Comparison of ENCODE assay signal across 24 cellular contexts in genomic region chrX:126967225-126967624, GRCh38.
"Had no signal": no experiment of that assay in that cellular context is flagged by ENCODE, and none has a peak within 500 bp of the region (broad histone marks: within the 10 kb centered on the region; RNA-seq: fewer than 3 reads in every experiment).

No MANE protein-coding gene starts in this region.

- H3K79me2 ChIP-seq: hepatocyte had no signal

- ATAC-seq: foreskin keratinocyte; gastroesophageal sphincter; heart left ventricle; left cardiac atrium; left lung; left ventricle myocardium superior; naive thymus-derived CD4-positive, alpha-beta T cell had no signal

- H3K27ac Mint-ChIP-seq: immature natural killer cell; memory B cell; naive thymus-derived CD4-positive, alpha-beta T cell had no signal

- H3K36me3 ChIP-seq: esophagus muscularis mucosa, gastroesophageal sphincter, heart left ventricle, left lung had no signal

- H3K27ac ChIP-seq: coronary artery, dorsolateral prefrontal cortex, esophagus muscularis mucosa, foreskin keratinocyte, gastroesophageal sphincter, heart left ventricle, hepatocyte, left lung had no signal

- H3K9me3 ChIP-seq: left lung had no signal

- H2AFZ ChIP-seq: hepatocyte had no signal

- H3K27me3 Mint-ChIP-seq: memory B cell; naive thymus-derived CD4-positive, alpha-beta T cell had no signal

- H3K4me1 Mint-ChIP-seq: immature natural killer cell; memory B cell; naive thymus-derived CD4-positive, alpha-beta T cell had no signal

- H3K4me3 ChIP-seq: coronary artery, dorsolateral prefrontal cortex, esophagus muscularis mucosa, gastroesophageal sphincter, heart left ventricle, hepatocyte, left lung, lung had no signal

- H3K4me1 ChIP-seq: esophagus muscularis mucosa, foreskin keratinocyte, gastroesophageal sphincter, heart left ventricle, left lung had no signal

- H3K4me2 ChIP-seq: hepatocyte had no signal

- H3K27me3 ChIP-seq: esophagus muscularis mucosa, foreskin keratinocyte, gastroesophageal sphincter, heart left ventricle, hepatocyte, left lung had no signal

- H3K9me3 Mint-ChIP-seq: memory B cell had no signal

- FAIRE-seq: endothelial cell of umbilical vein, frontal cortex had no signal

- H3K36me3 Mint-ChIP-seq: immature natural killer cell; memory B cell; naive thymus-derived CD4-positive, alpha-beta T cell had no signal

- DNase-seq: dermis blood vessel endothelial cell; dorsolateral prefrontal cortex; effector CD4-positive, alpha-beta T cell; effector memory CD4-positive, alpha-beta T cell; foreskin keratinocyte; heart left ventricle; hypothalamus; immature natural killer cell; islet precursor cell; left cardiac atrium; left lung; left ventricle myocardium superior; mammary epithelial cell; mesendoderm; midbrain; naive thymus-derived CD4-positive, alpha-beta T cell had no signal

- H3K4me3 Mint-ChIP-seq: immature natural killer cell; memory B cell; naive thymus-derived CD4-positive, alpha-beta T cell had no signal
